ENCODE assay signal across 8 cellular contexts in genomic region chr19:10230904-10231623, GRCh38. TPM values are rescaled to one million over a fixed set of nuclear protein-coding genes. Genes with fewer than 3 reads are reported as not detected.
DNase-seq lines count a peak whose midpoint lies in the region; FAIRE-seq and TF ChIP-seq lines count a peak whose summit lies in the region.

TSS of gene S1PR2 (minus strand) at chr19:10231331. CDS start at chr19:10224905, 6,426 bp downstream.

- H3K27me3 ChIP-seq in brain microvascular endothelial cell (replicated peaks) (no peaks in the 10 kb centered on the region), iPS-15b (ENCODE audit: control insufficient read depth, insufficient read depth, low read length) (no peaks in the 10 kb centered on the region), small intestine (ENCODE audit: control insufficient read depth in 2 of 2, insufficient read depth in 2 of 2, low read length in 2 of 2) (no peaks in the 10 kb centered on the region)

- H3K36me3 ChIP-seq in brain microvascular endothelial cell (replicated peaks), result no peaks in the 10 kb centered on the region
- no peaks in the 10 kb centered on the region for H3K36me3 ChIP-seq in iPS-15b (ENCODE audit: control insufficient read depth, insufficient read depth, low read length)
- H3K36me3 ChIP-seq in small intestine (ENCODE audit: control insufficient read depth in 2 of 2, insufficient read depth in 2 of 2, low read length in 2 of 2), result no peaks in the 10 kb centered on the region

- in situ Hi-C loops in brain microvascular endothelial cell (cut with HindIII; ENCODE audit: low pct_ligation_motif_present, low sequenced_read_pairs), result no loop called here

- H3K4me1 ChIP-seq in iPS-15b (ENCODE audit: control insufficient read depth, insufficient read depth, low read length) (peaks cover 2% of the 10 kb centered on the region), small intestine (ENCODE audit: control insufficient read depth in 2 of 2, insufficient read depth in 1 of 2, low read depth in 1 of 2, low read length in 1 of 2) (peaks cover 0 to 3% of the 10 kb centered on the region in 2 donors)

- H3K27ac ChIP-seq in brain microvascular endothelial cell, result peak within 1 kb of the TSS; percentile 65
- peak within 1 kb of the TSS; percentile 36 to 91 for H3K27ac ChIP-seq in small intestine (ENCODE audit: low read depth in 1 of 2, low read length in 1 of 2)

- DNase-seq in COLO668 (lab: John Stamatoyannopoulos, UW; ENCODE audit: unreplicated experiment) (peak; percentile 84), H4 (ENCODE audit: low spot score) (peak; percentile 60), NCI-H1436 treated with DMSO at 0.1 percent for 48 hours (lab: John Stamatoyannopoulos, UW) (peak; percentile 5), UCSD-AML1 (lab: John Stamatoyannopoulos, UW; ENCODE audit: unreplicated experiment) (peak; percentile 80), brain microvascular endothelial cell (peak; percentile 48), small intestine (peak; percentile 36), cerebellar nuclear complex (lab: John Stamatoyannopoulos, UW) (no peak)

- H3K9ac ChIP-seq in iPS-15b (ENCODE audit: low read depth, low read length), result peak within 1 kb of the TSS; percentile 60

- peak within 1 kb of the TSS; percentile 74 for H3K4me3 ChIP-seq in brain microvascular endothelial cell (ENCODE audit: low read depth, low read length)
- H3K4me3 ChIP-seq in iPS-15b (ENCODE audit: low read depth, low read length), result peak within 1 kb of the TSS; percentile 75
- H3K4me3 ChIP-seq in small intestine (ENCODE audit: low read depth in 1 of 2, low read length in 2 of 2), result peak within 1 kb of the TSS; percentile 53 to 69

- H3K9me3 ChIP-seq in iPS-15b (ENCODE audit: control insufficient read depth, insufficient read depth, low read length) (no peaks in the 10 kb centered on the region), small intestine (ENCODE audit: control insufficient read depth, low read depth) (no peaks in the 10 kb centered on the region)

- TF ChIP-seq CTCF in brain microvascular endothelial cell (IDR thresholded peaks at IDR 0.05; ENCODE audit: low read depth, low read length, missing control alignments), result no peak

- no peak for FAIRE-seq in small intestine (lab: Jason Lieb, UNC)

- WGBS in small intestine, 3 donors, result 0 to 1% (median 1%) methylated on average over 43 to 71 of the region's 71 CpGs

RNA-seq across cellular contexts. Expression of gene S1PR2, which starts in this region (rescaled TPM):
- 1.7 and 3.0 TPM in 2 replicates for total RNA-seq in H4 (2014; rRNA removed; shearing (Covaris generic))
- polyA plus RNA-seq in small intestine, result 1 to 10 TPM in 1 of 3 donors, under 1 TPM in 1, not detected in 1; 0.81 to 4.3 TPM

Comparison
In these comparisons a context has a peak if more than half of its experiments do, and no peak if none do; other contexts are left out.
1. DNase-seq: peak in COLO668 (single experiment), H4 (single experiment), NCI-H1436 treated with DMSO at 0.1 percent for 48 hours (single experiment), UCSD-AML1 (single experiment), brain microvascular endothelial cell (single experiment) and small intestine (single experiment); none in cerebellar nuclear complex (0 of 2).
2. Peak in every context shown above with its lines, with median percentiles within 50 percentile points of each other: H3K4me3 ChIP-seq.